Comparison of ENCODE assay signal across 27 cellular contexts in the genomic region with DNA sequence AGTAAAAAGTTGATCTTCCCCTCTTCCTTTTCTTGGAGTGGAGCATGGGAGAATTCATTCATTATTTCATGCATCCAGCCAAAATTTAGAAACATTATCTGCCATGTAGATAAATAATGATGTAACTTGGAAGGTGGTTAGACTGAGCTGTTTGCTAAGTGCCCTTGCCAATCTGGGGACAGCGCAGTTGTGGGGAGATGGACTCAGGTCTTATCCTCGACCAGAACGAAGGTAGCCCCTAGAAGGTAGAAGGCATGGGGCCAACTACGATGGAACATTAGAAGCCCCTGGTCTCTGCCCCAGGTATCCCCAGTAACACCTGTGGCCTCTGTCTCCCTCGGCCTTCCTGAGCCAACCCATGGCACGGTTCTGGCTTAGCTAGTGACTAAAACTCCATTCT. TPM values are rescaled to one million over a fixed set of nuclear protein-coding genes. Genes with fewer than 3 reads are reported as not detected.
"Had no signal": no experiment of that assay in that cellular context is flagged by ENCODE, and none has a peak within 500 bp of the region (broad histone marks: within the 10 kb centered on the region; RNA-seq: fewer than 3 reads in every experiment).

No MANE protein-coding gene starts in this region.

- DNase-seq: activated B cell treated with CpG ODN at 0.5 μM for 24 hours; activated CD4-positive, alpha-beta T cell treated with anti-CD3 and anti-CD28 coated beads for 48 hours; activated CD4-positive, alpha-beta T cell treated with anti-CD3 and anti-CD28 coated beads, Interleukin-2, amount 50 U/mL, for 1 hour; activated CD4-positive, alpha-beta T cell treated with anti-CD3 and anti-CD28 coated beads, Interleukin-2, amount 50 U/mL, for 48 hours; activated CD8-positive, alpha-beta memory T cell treated with anti-CD3 and anti-CD28 coated beads for 24 hours; activated CD8-positive, alpha-beta T cell treated with anti-CD3 and anti-CD28 coated beads for 36 hours; activated effector memory CD4-positive, alpha-beta T cell treated with Interleukin-2 at 50 U/mL for 16 hours; activated gamma-delta T cell treated with Interleukin-2 at 50 U/mL for 16 hours; activated naive CD4-positive, alpha-beta T cell treated with anti-CD3 and anti-CD28 coated beads, Interleukin-2, amount 50 U/mL, for 16 hours; activated naive CD4-positive, alpha-beta T cell treated with Interleukin-2 at 50 U/mL for 16 hours; activated T-cell treated with anti-CD3 and anti-CD28 coated beads, Interleukin-2, amount 50 U/mL, for 4 hours; amniotic stem cell; anterior cingulate cortex; caudate nucleus; cortex of kidney; dermis blood vessel endothelial cell; effector CD8-positive, alpha-beta T cell; esophagus squamous epithelium; foreskin melanocyte; T-helper 1 cell; T-helper 17 cell; T1000; WERI-Rb-1 had no signal

- H3K27ac ChIP-seq: epithelial cell of prostate, WERI-Rb-1 had no signal

- H3K4me3 ChIP-seq: esophagus squamous epithelium, gastroesophageal sphincter had no signal

- H3K36me3 ChIP-seq: esophagus squamous epithelium, gastroesophageal sphincter, WERI-Rb-1 had no signal

- H3K9me3 ChIP-seq: esophagus squamous epithelium, gastroesophageal sphincter had no signal

- ATAC-seq: activated CD4-positive, CD25-positive, alpha-beta regulatory T cell treated with anti-CD3 and anti-CD28 coated beads, Interleukin-2, amount 50 U/mL, for 24 hours; activated CD8-positive, alpha-beta T cell treated with anti-CD3 and anti-CD28 coated beads for 36 hours; activated T-cell treated with anti-CD3 and anti-CD28 coated beads, Interleukin-2, amount 50 U/mL, for 4 hours; activated T-helper 17 cell treated with anti-CD3 and anti-CD28 coated beads, Interleukin-2, amount 50 U/mL, for 72 hours; gastroesophageal sphincter; T-helper 17 cell had no signal

RNA-seq across cellular contexts. Expression of a gene that starts 53.0 kb away (rescaled TPM):
- total RNA-seq: activated B cell treated with CpG ODN at 0.5 μM for 24 hours; activated T-helper 17 cell treated with anti-CD3 and anti-CD28 coated beads, Interleukin-2, amount 50 U/mL, for 72 hours had no signal
